In the genomic region with DNA sequence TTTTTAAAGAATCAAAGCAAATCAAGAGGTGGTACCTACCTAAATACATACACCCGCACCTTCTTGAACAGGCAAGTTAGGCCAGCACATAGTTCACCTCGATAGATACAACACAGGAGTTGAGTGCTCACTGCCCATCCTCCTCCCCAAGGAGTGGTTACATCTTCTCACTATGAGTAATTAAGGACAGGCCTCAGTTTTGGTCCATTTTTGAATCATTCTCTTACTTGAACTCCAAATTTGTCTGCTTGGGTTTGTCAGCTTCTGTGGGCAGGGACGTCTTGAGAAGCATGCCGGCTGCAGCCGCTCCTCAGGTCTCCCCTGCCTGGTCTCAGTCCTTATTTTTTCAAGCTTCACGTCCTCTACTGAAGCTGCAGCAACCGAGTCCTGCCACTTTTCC, we compare ENCODE assay signal across 11 cellular contexts.
DNase-seq lines count a peak whose midpoint lies in the region; ATAC-seq and TF ChIP-seq lines count a peak whose summit lies in the region.
"Had no signal": no experiment of that assay in that cellular context is flagged by ENCODE, and none has a peak within 500 bp of the region (broad histone marks: within the 10 kb centered on the region; RNA-seq: fewer than 3 reads in every experiment).

No MANE protein-coding gene starts in this region.

- TF ChIP-seq CTCF in GM20000 (IDR thresholded peaks at IDR 0.05; ENCODE audit: extremely low read depth, missing control alignments): no peak

- no peak overlapping the region for H3K4me3 Mint-ChIP-seq in activated CD4-positive, alpha-beta T cell treated with anti-CD3 and anti-CD28 coated beads, Interleukin-2, amount 10 ng/mL, durations not matched to agents 7 days and 5 days
- peak overlapping the region; percentile 76 for H3K4me3 Mint-ChIP-seq in activated T-helper 17 cell treated with anti-CD3 and anti-CD28 coated beads, Interleukin-2, amount 50 U/mL, for 72 hours

- no peak for DNase-seq in activated CD4-positive, alpha-beta T cell treated with anti-CD3 and anti-CD28 coated beads, Interleukin-2, amount 10 ng/mL, durations not matched to agents 7 days and 5 days
- no peak for DNase-seq in activated CD4-positive, alpha-beta T cell treated with anti-CD3 and anti-CD28 coated beads for 4 hours
- peak; percentile 62 for DNase-seq in GM20000 (ENCODE audit: low spot score)
- no peak for DNase-seq in SIG-M5 treated with dmso at 0.1 percent for 504 hours (lab: John Stamatoyannopoulos, UW; ENCODE audit: unreplicated experiment)
- DNase-seq in NCI-H748 (lab: John Stamatoyannopoulos, UW; ENCODE audit: unreplicated experiment): no peak
- no peak for DNase-seq in head of caudate nucleus
- DNase-seq: body of pancreas, NCI-H524 treated with DMSO at 0.1 percent for 48 hours, WERI-Rb-1 had no signal

- peaks cover 30% of the 10 kb centered on the region for H3K9me3 Mint-ChIP-seq in activated CD4-positive, alpha-beta T cell treated with anti-CD3 and anti-CD28 coated beads, Interleukin-2, amount 10 ng/mL, durations not matched to agents 7 days and 5 days
- H3K9me3 Mint-ChIP-seq in activated T-helper 17 cell treated with anti-CD3 and anti-CD28 coated beads, Interleukin-2, amount 50 U/mL, for 72 hours: peaks cover 12% of the 10 kb centered on the region

- CTCF ChIA-PET in activated CD4-positive, alpha-beta T cell treated with anti-CD3 and anti-CD28 coated beads, Interleukin-2, amount 10 ng/mL, durations not matched to agents 7 days and 5 days (lab: Charles Lee): interaction anchor here (0.7 to 1.8 kb wide), 5 partner anchors 11 to 74 kb away, joined by 3 to 5 read pairs (median 3); no protein-coding TSS in a partner anchor

- intact Hi-C loops in head of caudate nucleus (cut with DNase I): no loop called here

- H3K4me1 Mint-ChIP-seq in activated CD4-positive, alpha-beta T cell treated with anti-CD3 and anti-CD28 coated beads, Interleukin-2, amount 10 ng/mL, durations not matched to agents 7 days and 5 days: peaks cover 43% of the 10 kb centered on the region
- H3K4me1 Mint-ChIP-seq in activated T-helper 17 cell treated with anti-CD3 and anti-CD28 coated beads, Interleukin-2, amount 50 U/mL, for 72 hours: peaks cover 46% of the 10 kb centered on the region

- POLR2A ChIA-PET in activated CD4-positive, alpha-beta T cell treated with anti-CD3 and anti-CD28 coated beads, Interleukin-2, amount 10 ng/mL, durations not matched to agents 7 days and 5 days (lab: Charles Lee): no interaction called here

- H3K27ac Mint-ChIP-seq in activated CD4-positive, alpha-beta T cell treated with anti-CD3 and anti-CD28 coated beads, Interleukin-2, amount 10 ng/mL, durations not matched to agents 7 days and 5 days: peak overlapping the region; percentile 42
- peak overlapping the region; percentile 92 for H3K27ac Mint-ChIP-seq in activated T-helper 17 cell treated with anti-CD3 and anti-CD28 coated beads, Interleukin-2, amount 50 U/mL, for 72 hours

- no peaks in the 10 kb centered on the region for H3K27me3 Mint-ChIP-seq in activated CD4-positive, alpha-beta T cell treated with anti-CD3 and anti-CD28 coated beads, Interleukin-2, amount 10 ng/mL, durations not matched to agents 7 days and 5 days
- no peaks in the 10 kb centered on the region for H3K27me3 Mint-ChIP-seq in activated T-helper 17 cell treated with anti-CD3 and anti-CD28 coated beads, Interleukin-2, amount 50 U/mL, for 72 hours

- ATAC-seq in HG03060 (IDR thresholded peaks at IDR 0.05; ENCODE audit: low read depth, unreplicated experiment): peak; percentile 77
- peak; percentile 69 for ATAC-seq in activated T-helper 17 cell treated with anti-CD3 and anti-CD28 coated beads, Interleukin-2, amount 50 U/mL, for 72 hours (replicated peaks)
- ATAC-seq: body of pancreas had no signal

- H3K36me3 Mint-ChIP-seq in activated CD4-positive, alpha-beta T cell treated with anti-CD3 and anti-CD28 coated beads, Interleukin-2, amount 10 ng/mL, durations not matched to agents 7 days and 5 days (ENCODE audit: low read depth): peaks cover 1% of the 10 kb centered on the region
- peaks cover 13% of the 10 kb centered on the region for H3K36me3 Mint-ChIP-seq in activated T-helper 17 cell treated with anti-CD3 and anti-CD28 coated beads, Interleukin-2, amount 50 U/mL, for 72 hours (ENCODE audit: low read depth)
